ENCODE assay signal across 8 cellular contexts in the genomic region with DNA sequence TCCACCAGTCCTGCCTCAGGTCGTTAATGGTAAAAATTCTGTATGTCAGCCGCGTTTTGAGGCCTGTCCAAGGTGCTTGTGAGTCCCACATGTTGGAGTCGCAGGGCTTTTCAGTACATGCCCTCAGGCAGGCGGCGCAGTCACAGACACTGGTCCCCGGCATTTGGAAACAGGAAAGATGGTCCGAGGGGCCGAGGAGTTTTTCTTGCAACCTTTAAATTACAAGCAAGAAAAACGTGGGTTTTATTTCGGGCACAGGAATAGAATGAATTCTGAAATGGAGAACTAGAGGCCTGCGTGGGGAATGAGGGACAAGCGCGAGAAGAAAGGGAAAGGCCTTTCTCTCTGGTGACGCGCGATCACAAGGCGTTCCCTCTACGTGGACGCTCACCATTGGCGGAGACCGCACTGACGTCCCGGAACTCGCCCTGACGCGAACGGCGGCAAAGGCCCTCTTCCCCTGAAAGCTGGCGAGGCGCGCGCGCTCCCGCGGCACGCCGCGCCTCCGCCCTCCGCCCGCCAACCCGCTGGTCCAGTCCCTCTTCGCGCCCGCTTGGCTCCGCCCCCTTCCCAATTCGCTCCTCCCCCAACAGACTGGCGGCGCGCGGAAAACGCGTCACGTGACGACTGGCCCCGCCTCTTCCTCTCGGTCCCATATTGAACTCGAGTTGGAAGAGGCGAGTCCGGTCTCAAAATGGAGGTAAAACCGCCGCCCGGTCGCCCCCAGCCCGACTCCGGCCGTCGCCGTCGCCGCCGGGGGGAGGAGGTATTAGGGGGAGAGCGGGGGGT. TPM values are rescaled to one million over a fixed set of nuclear protein-coding genes. Genes with fewer than 3 reads are reported as not detected.
DNase-seq lines count a peak whose midpoint lies in the region; ATAC-seq, FAIRE-seq and TF ChIP-seq lines count a peak whose summit lies in the region.

Gene HNRNPA3 (plus strand): TSS at position 689 of the 789 bp plus-strand sequence. CDS start 6 bp downstream, at position 695.

- no peak for FAIRE-seq in D721Med (lab: Jason Lieb, UNC)
- FAIRE-seq in endometrium (lab: Jason Lieb, UNC) = peak; percentile 67

- H3K9ac ChIP-seq in HUES64 (ENCODE audit: low read depth, low read length) (peak within 1 kb of the TSS; percentile 99), OCI-LY1 (ENCODE audit: low read length) (peak within 1 kb of the TSS; percentile 92)

- no peaks in the 10 kb centered on the region for H3K9me2 ChIP-seq in OCI-LY1 (ENCODE audit: low read depth, low read length)

- under 1% methylated on average over 74 of the region's 74 CpGs for WGBS in HUES64
- 1% methylated on average over 41 to 42 of the region's 74 CpGs for WGBS in mesodermal cell (ENCODE audit: insufficient coverage in 2 of 2), 2 experiments

- H2AFZ ChIP-seq in OCI-LY1 (ENCODE audit: low read length) = no peak within 1 kb of the TSS

- H4K20me1 ChIP-seq in OCI-LY1 (ENCODE audit: insufficient read depth, low read length) = peaks cover 3% of the 10 kb centered on the region; the same call in 1 of the 2 replicates

- peaks cover 34% of the 10 kb centered on the region for H3K36me3 ChIP-seq in HUES64 (ENCODE audit: insufficient read depth, low read length)
- H3K36me3 ChIP-seq in OCI-LY1 (ENCODE audit: insufficient read depth, low read length) = peaks cover 41% of the 10 kb centered on the region
- H3K36me3 ChIP-seq in mesodermal cell (ENCODE audit: control insufficient read depth, insufficient read depth, low read length) = peaks cover 33% of the 10 kb centered on the region

- H3K27ac ChIP-seq in HUES64 (ENCODE audit: low read depth, low read length) (peak within 1 kb of the TSS; percentile 100), OCI-LY1 (ENCODE audit: low read depth, low read length, poor library complexity, severe bottlenecking) (peak within 1 kb of the TSS; percentile 90), mesodermal cell (ENCODE audit: low read depth, low read length, severe bottlenecking) (peak within 1 kb of the TSS; percentile 98)

- peak within 1 kb of the TSS; percentile 94 for H3K4me2 ChIP-seq in OCI-LY1 (ENCODE audit: low read length)

- H3K4me1 ChIP-seq in HUES64 (ENCODE audit: insufficient read depth, low read length) = peaks cover 17% of the 10 kb centered on the region
- H3K4me1 ChIP-seq in OCI-LY1 (ENCODE audit: insufficient read depth, low read length, severe bottlenecking) = peaks cover 37% of the 10 kb centered on the region
- H3K4me1 ChIP-seq in mesodermal cell (ENCODE audit: control insufficient read depth, insufficient read depth, low read length, poor library complexity, severe bottlenecking) = peaks cover 21% of the 10 kb centered on the region

- TF ChIP-seq CTCF in D721Med (IDR thresholded peaks at IDR 0.05; ENCODE audit: insufficient read depth, missing control alignments) (no peak), OCI-LY1 (IDR thresholded peaks at IDR 0.05; ENCODE audit: low read length) (peak; percentile 29; the same call in 1 of the 2 replicates)

- H3K79me2 ChIP-seq in OCI-LY1 (ENCODE audit: insufficient read depth, low read length) = peaks cover 57% of the 10 kb centered on the region

- peak within 1 kb of the TSS; percentile 96 for H3K4me3 ChIP-seq in HUES64 (ENCODE audit: low read length)
- peak within 1 kb of the TSS; percentile 84 for H3K4me3 ChIP-seq in OCI-LY1 (ENCODE audit: low read depth, low read length, poor library complexity, severe bottlenecking)
- peak within 1 kb of the TSS; percentile 95 for H3K4me3 ChIP-seq in mesodermal cell (ENCODE audit: extremely low read depth, insufficient read depth, low read length, poor library complexity, severe bottlenecking)

- peak; percentile 89 for ATAC-seq in GM21447 (IDR thresholded peaks at IDR 0.05; ENCODE audit: unreplicated experiment)

- no peaks in the 10 kb centered on the region for H3F3A ChIP-seq in OCI-LY1 (ENCODE audit: insufficient read depth, low read length)

- H3K9me3 ChIP-seq in HUES64 (ENCODE audit: insufficient read depth, low read depth, low read length) = no peaks in the 10 kb centered on the region
- no peaks in the 10 kb centered on the region for H3K9me3 ChIP-seq in OCI-LY1 (ENCODE audit: low read length)
- H3K9me3 ChIP-seq in mesodermal cell (ENCODE audit: control insufficient read depth, low read length) = no peaks in the 10 kb centered on the region

- DNase-seq in D721Med (ENCODE audit: insufficient read length, low spot score) = peak; percentile 75
- DNase-seq in activated CD8-positive, alpha-beta memory T cell treated with anti-CD3 and anti-CD28 coated beads, Interleukin-2, amount 50 U/mL, for 4 hours = peak; percentile 100
- peak; percentile 99 for DNase-seq in stimulated activated CD8-positive, alpha-beta memory T cell treated with anti-CD3 and anti-CD28 coated beads, Interleukin-15, amount 100 ng/mL, for 4 hours (ENCODE audit: low read depth in 2 of 2)

- H3K27me3 ChIP-seq in HUES64 (ENCODE audit: insufficient read depth, low read length) (no peaks in the 10 kb centered on the region), OCI-LY1 (ENCODE audit: insufficient read depth, low read length) (no peaks in the 10 kb centered on the region)

RNA-seq across cellular contexts. Expression of gene HNRNPA3, which starts in this region (rescaled TPM):
- polyA plus RNA-seq in HUES64 (2013, experiment 1 of 2) = 296 TPM
- 344 TPM for polyA plus RNA-seq in HUES64 (2013, experiment 2 of 2)
- 280 TPM for polyA plus RNA-seq in mesodermal cell (2013, experiment 1 of 2)
- 290 TPM for polyA plus RNA-seq in mesodermal cell (2013, experiment 2 of 2)

Comparison
In these comparisons a context has a peak if more than half of its experiments do, and no peak if none do; other contexts are left out.
1. Peak in every context shown above with its lines: DNase-seq, ATAC-seq, H3K4me3 ChIP-seq and H3K27ac ChIP-seq.